In the genomic region with DNA sequence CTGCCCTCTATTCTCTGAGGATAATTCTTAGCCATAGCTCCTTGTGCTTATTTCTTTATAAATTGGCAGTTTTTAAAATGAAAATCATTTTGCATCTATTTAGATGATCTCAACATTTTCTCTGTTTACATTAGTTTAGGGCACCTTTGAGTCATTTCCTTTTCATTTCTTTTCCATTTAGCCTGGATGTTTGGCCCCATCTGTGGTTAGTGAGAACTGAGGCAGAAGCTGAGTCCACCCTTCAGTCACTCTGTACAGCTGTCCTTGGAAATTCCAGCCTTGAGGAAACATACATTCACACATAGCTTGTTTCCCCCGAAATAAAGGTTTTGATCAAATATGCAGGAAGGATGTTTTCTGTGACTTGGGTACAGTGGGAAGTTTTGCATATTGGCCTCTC, we compare ENCODE assay signal across 30 cellular contexts.
DNase-seq lines count a peak whose midpoint lies in the region; ATAC-seq and TF ChIP-seq lines count a peak whose summit lies in the region.
"Had no signal": no experiment of that assay in that cellular context is flagged by ENCODE, and none has a peak within 500 bp of the region (broad histone marks: within the 10 kb centered on the region; RNA-seq: fewer than 3 reads in every experiment).

No MANE protein-coding gene starts in this region.

- H3K36me3 ChIP-seq in DOHH2 (ENCODE audit: control insufficient read depth, low read length), result no peaks in the 10 kb centered on the region
- H3K36me3 ChIP-seq in brain microvascular endothelial cell (replicated peaks), result no peaks in the 10 kb centered on the region
- H3K36me3 ChIP-seq: BLaER1 treated with 17β-estradiol and CSF1 and Interleukin-3, amounts not matched to agents 10 nM and 100 nM; esophagus squamous epithelium; left lung; upper lobe of right lung had no signal

- no peaks in the 10 kb centered on the region for H3F3A ChIP-seq in DOHH2 (ENCODE audit: control insufficient read depth, insufficient read depth)

- no peaks in the 10 kb centered on the region for H3K27me3 Mint-ChIP-seq in stimulated activated memory B cell treated with anti-CD40 and anti-IgM and Interleukin-4, amounts not matched to agents 10 μg/mL and 1 μg/mL and 100 μg/mL, for 72 hours
- H3K27me3 Mint-ChIP-seq in glutamatergic neuron (ENCODE audit: unreplicated experiment), result no peaks in the 10 kb centered on the region

- H3K27ac ChIP-seq in DOHH2 (ENCODE audit: low read depth, low read length) (no peak overlapping the region), brain microvascular endothelial cell (no peak overlapping the region)
- H3K27ac ChIP-seq: BLaER1 treated with 17β-estradiol and CSF1 and Interleukin-3, amounts not matched to agents 10 nM and 100 nM; esophagus squamous epithelium; left lung; PC-9; upper lobe of right lung had no signal

- DNase-seq in LHCN-M2 (ENCODE audit: low read depth) (peak; percentile 57), brain microvascular endothelial cell (peak; percentile 7), iris pigment epithelial cell (ENCODE audit: low read depth) (peak; percentile 15), NCI-H2107 treated with DMSO at 0.1 percent for 48 hours (lab: John Stamatoyannopoulos, UW; ENCODE audit: unreplicated experiment) (no peak), glutamatergic neuron (no peak)
- DNase-seq: activated CD4-positive, alpha-beta T cell treated with anti-CD3 and anti-CD28 coated beads for 36 hours; activated CD8-positive, alpha-beta memory T cell treated with anti-CD3 and anti-CD28 coated beads for 24 hours; activated naive CD4-positive, alpha-beta T cell treated with Interleukin-2 at 50 U/mL for 16 hours; activated T-cell treated with anti-CD3 and anti-CD28 coated beads, Interleukin-2, amount 50 U/mL, for 4 hours; anterior cingulate cortex; Calu3; cerebellar nuclear complex; effector memory CD4-positive, alpha-beta T cell; esophagus squamous epithelium; H9; head of caudate nucleus; Karpas-422; left lung; NCI-H1092; NCI-H1930; NCI-H226; nephron progenitor cell; PC-9; posterior cingulate gyrus; T-helper 1 cell; upper lobe of right lung had no signal

- H3K4me1 ChIP-seq in DOHH2 (ENCODE audit: control insufficient read depth, low read length), result peaks cover 26% of the 10 kb centered on the region
- H3K4me1 ChIP-seq: esophagus squamous epithelium, left lung, upper lobe of right lung had no signal

- no peaks in the 10 kb centered on the region for H3K9me2 ChIP-seq in DOHH2 (replicated peaks; ENCODE audit: control insufficient read depth, low read length)

- H3K4me3 ChIP-seq in DOHH2 (ENCODE audit: low read length), result no peak overlapping the region
- no peak overlapping the region for H3K4me3 ChIP-seq in brain microvascular endothelial cell (ENCODE audit: low read depth, low read length)
- H3K4me3 ChIP-seq: BLaER1 treated with 17β-estradiol and CSF1 and Interleukin-3, amounts not matched to agents 10 nM and 100 nM; esophagus squamous epithelium; left lung; PC-9; upper lobe of right lung had no signal

- ATAC-seq in stimulated activated memory B cell treated with anti-CD40 and anti-IgM and Interleukin-4, amounts not matched to agents 10 μg/mL and 1 μg/mL and 100 μg/mL, for 72 hours, result no peak
- no peak for ATAC-seq in HG02571 (IDR thresholded peaks at IDR 0.05; ENCODE audit: unreplicated experiment)
- ATAC-seq: activated CD4-positive, alpha-beta T cell treated with anti-CD3 and anti-CD28 coated beads for 36 hours; activated T-cell treated with anti-CD3 and anti-CD28 coated beads, Interleukin-2, amount 50 U/mL, for 4 hours; left lung; upper lobe of right lung had no signal

- H3K27me3 ChIP-seq in DOHH2 (ENCODE audit: control insufficient read depth, low read length) (no peaks in the 10 kb centered on the region), brain microvascular endothelial cell (replicated peaks) (no peaks in the 10 kb centered on the region)
- H3K27me3 ChIP-seq: BLaER1 treated with 17β-estradiol and CSF1 and Interleukin-3, amounts not matched to agents 10 nM and 100 nM; esophagus squamous epithelium; left lung; upper lobe of right lung had no signal

- no peaks in the 10 kb centered on the region for H4K20me1 ChIP-seq in DOHH2 (ENCODE audit: control insufficient read depth, insufficient read depth, low read depth, low read length)
- H4K20me1 ChIP-seq: BLaER1 treated with 17β-estradiol and CSF1 and Interleukin-3, amounts not matched to agents 10 nM and 100 nM had no signal

- TF ChIP-seq CTCF in DOHH2 (IDR thresholded peaks at IDR 0.05; ENCODE audit: low read depth, low read length, poor library complexity, severe bottlenecking) (no peak), brain microvascular endothelial cell (IDR thresholded peaks at IDR 0.05; ENCODE audit: low read depth, low read length, missing control alignments) (no peak), glutamatergic neuron (IDR thresholded peaks at IDR 0.05; ENCODE audit: partially characterized antibody, unreplicated experiment) (no peak)

- peaks cover 17% of the 10 kb centered on the region for H3K4me1 Mint-ChIP-seq in stimulated activated memory B cell treated with anti-CD40 and anti-IgM and Interleukin-4, amounts not matched to agents 10 μg/mL and 1 μg/mL and 100 μg/mL, for 72 hours
- no peaks in the 10 kb centered on the region for H3K4me1 Mint-ChIP-seq in glutamatergic neuron (ENCODE audit: low read depth, unreplicated experiment)
- H3K4me1 Mint-ChIP-seq: nephron progenitor cell had no signal

- no peak overlapping the region for H3K27ac Mint-ChIP-seq in stimulated activated memory B cell treated with anti-CD40 and anti-IgM and Interleukin-4, amounts not matched to agents 10 μg/mL and 1 μg/mL and 100 μg/mL, for 72 hours
- H3K27ac Mint-ChIP-seq in glutamatergic neuron (ENCODE audit: unreplicated experiment), result no peak overlapping the region
- H3K27ac Mint-ChIP-seq: activated CD4-positive, alpha-beta T cell treated with anti-CD3 and anti-CD28 coated beads for 36 hours had no signal

- H3K9me3 ChIP-seq in DOHH2 (ENCODE audit: control insufficient read depth, insufficient read depth, low read length), result no peaks in the 10 kb centered on the region
- H3K9me3 ChIP-seq: esophagus squamous epithelium, left lung, upper lobe of right lung had no signal

- H3K36me3 Mint-ChIP-seq in stimulated activated memory B cell treated with anti-CD40 and anti-IgM and Interleukin-4, amounts not matched to agents 10 μg/mL and 1 μg/mL and 100 μg/mL, for 72 hours, result peaks cover 5% of the 10 kb centered on the region
- no peaks in the 10 kb centered on the region for H3K36me3 Mint-ChIP-seq in glutamatergic neuron (ENCODE audit: unreplicated experiment)

- H3K9me3 Mint-ChIP-seq in stimulated activated memory B cell treated with anti-CD40 and anti-IgM and Interleukin-4, amounts not matched to agents 10 μg/mL and 1 μg/mL and 100 μg/mL, for 72 hours, result peaks cover 2% of the 10 kb centered on the region
- peaks cover 2% of the 10 kb centered on the region for H3K9me3 Mint-ChIP-seq in glutamatergic neuron (ENCODE audit: unreplicated experiment)
- H3K9me3 Mint-ChIP-seq: activated T-cell treated with anti-CD3 and anti-CD28 coated beads, Interleukin-2, amount 50 U/mL, for 4 hours; H9; nephron progenitor cell had no signal

- H3K79me2 ChIP-seq in DOHH2 (ENCODE audit: control insufficient read depth, low read length), result no peaks in the 10 kb centered on the region

- no peak overlapping the region for H3K4me3 Mint-ChIP-seq in stimulated activated memory B cell treated with anti-CD40 and anti-IgM and Interleukin-4, amounts not matched to agents 10 μg/mL and 1 μg/mL and 100 μg/mL, for 72 hours
- no peak overlapping the region for H3K4me3 Mint-ChIP-seq in glutamatergic neuron (ENCODE audit: unreplicated experiment)
- H3K4me3 Mint-ChIP-seq: activated CD4-positive, alpha-beta T cell treated with anti-CD3 and anti-CD28 coated beads for 36 hours; activated T-cell treated with anti-CD3 and anti-CD28 coated beads, Interleukin-2, amount 50 U/mL, for 4 hours; H9; nephron progenitor cell had no signal

- in situ Hi-C loops in brain microvascular endothelial cell (cut with HindIII; ENCODE audit: low pct_ligation_motif_present, low sequenced_read_pairs), result no loop called here

- peak overlapping the region; percentile 40 for H3K4me2 ChIP-seq in DOHH2 (ENCODE audit: low read length)
- H3K4me2 ChIP-seq: PC-9 had no signal

Comparison
In these comparisons a context has a peak if more than half of its experiments do, and no peak if none do; other contexts are left out.
1. DNase-seq: peak in LHCN-M2 (single experiment), brain microvascular endothelial cell (single experiment) and iris pigment epithelial cell (single experiment); none in NCI-H2107 treated with DMSO at 0.1 percent for 48 hours (single experiment) and glutamatergic neuron (single experiment).